Comparison of ENCODE assay signal across 1 cellular context in the genomic region with DNA sequence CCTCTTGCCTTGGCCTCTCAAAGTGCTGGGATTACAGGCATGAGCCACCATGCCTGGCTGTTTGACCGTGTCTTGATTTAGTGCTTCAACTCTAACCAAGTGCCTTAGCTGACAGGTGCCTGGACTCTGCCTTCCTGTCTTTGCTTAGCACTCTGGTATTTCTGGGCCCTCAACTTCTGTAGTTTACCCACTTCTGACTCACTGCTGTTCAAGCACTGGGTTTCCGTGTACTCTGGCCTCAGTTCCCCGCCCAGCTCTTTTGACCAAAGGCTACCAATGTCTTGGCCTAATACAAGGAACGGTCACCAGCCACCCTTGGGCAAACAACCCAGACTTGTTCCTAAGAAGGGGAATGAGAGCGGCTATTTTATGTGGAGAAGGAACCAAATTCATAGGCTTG.
TF ChIP-seq lines count a peak whose summit lies in the region.

No MANE protein-coding gene starts in this region.

TF ChIP-seq in HepG2, 621 proteins besides CTCF, POLR2A, EP300 and RAD21 (continued from another document and continues in another):
- TF ChIP-seq, protein P1, sequence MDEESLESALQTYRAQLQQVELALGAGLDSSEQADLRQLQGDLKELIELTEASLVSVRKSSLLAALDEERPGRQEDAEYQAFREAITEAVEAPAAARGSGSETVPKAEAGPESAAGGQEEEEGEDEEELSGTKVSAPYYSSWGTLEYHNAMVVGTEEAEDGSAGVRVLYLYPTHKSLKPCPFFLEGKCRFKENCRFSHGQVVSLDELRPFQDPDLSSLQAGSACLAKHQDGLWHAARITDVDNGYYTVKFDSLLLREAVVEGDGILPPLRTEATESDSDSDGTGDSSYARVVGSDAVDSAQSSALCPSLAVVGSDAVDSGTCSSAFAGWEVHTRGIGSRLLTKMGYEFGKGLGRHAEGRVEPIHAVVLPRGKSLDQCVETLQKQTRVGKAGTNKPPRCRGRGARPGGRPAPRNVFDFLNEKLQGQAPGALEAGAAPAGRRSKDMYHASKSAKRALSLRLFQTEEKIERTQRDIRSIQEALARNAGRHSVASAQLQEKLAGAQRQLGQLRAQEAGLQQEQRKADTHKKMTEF (CRISPR knock-in tag; IDR thresholded peaks at IDR 0.05), result peak; percentile 46; the same call in 1 of the 2 replicates
- 0 out of 2 replicates have a peak, but pooled peaks have one; percentile 31 for TF ChIP-seq MEIS1 (CRISPR knock-in tag; IDR thresholded peaks at IDR 0.05; ENCODE audit: borderline replicate concordance)
- no peak for TF ChIP-seq JARID2 (CRISPR knock-in tag; IDR thresholded peaks at IDR 0.05; ENCODE audit: insufficient replicate concordance)
- no peak for TF ChIP-seq ZNF256 (CRISPR knock-in tag; conservative IDR thresholded peaks at IDR 0.05)
- TF ChIP-seq, protein P2, sequence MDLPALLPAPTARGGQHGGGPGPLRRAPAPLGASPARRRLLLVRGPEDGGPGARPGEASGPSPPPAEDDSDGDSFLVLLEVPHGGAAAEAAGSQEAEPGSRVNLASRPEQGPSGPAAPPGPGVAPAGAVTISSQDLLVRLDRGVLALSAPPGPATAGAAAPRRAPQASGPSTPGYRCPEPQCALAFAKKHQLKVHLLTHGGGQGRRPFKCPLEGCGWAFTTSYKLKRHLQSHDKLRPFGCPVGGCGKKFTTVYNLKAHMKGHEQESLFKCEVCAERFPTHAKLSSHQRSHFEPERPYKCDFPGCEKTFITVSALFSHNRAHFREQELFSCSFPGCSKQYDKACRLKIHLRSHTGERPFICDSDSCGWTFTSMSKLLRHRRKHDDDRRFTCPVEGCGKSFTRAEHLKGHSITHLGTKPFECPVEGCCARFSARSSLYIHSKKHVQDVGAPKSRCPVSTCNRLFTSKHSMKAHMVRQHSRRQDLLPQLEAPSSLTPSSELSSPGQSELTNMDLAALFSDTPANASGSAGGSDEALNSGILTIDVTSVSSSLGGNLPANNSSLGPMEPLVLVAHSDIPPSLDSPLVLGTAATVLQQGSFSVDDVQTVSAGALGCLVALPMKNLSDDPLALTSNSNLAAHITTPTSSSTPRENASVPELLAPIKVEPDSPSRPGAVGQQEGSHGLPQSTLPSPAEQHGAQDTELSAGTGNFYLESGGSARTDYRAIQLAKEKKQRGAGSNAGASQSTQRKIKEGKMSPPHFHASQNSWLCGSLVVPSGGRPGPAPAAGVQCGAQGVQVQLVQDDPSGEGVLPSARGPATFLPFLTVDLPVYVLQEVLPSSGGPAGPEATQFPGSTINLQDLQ (CRISPR knock-in tag; IDR thresholded peaks at IDR 0.05), result no peak
- TF ChIP-seq, protein P3, sequence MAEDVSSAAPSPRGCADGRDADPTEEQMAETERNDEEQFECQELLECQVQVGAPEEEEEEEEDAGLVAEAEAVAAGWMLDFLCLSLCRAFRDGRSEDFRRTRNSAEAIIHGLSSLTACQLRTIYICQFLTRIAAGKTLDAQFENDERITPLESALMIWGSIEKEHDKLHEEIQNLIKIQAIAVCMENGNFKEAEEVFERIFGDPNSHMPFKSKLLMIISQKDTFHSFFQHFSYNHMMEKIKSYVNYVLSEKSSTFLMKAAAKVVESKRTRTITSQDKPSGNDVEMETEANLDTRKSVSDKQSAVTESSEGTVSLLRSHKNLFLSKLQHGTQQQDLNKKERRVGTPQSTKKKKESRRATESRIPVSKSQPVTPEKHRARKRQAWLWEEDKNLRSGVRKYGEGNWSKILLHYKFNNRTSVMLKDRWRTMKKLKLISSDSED (CRISPR knock-in tag; IDR thresholded peaks at IDR 0.05), result no peak
- TF ChIP-seq, protein P4, sequence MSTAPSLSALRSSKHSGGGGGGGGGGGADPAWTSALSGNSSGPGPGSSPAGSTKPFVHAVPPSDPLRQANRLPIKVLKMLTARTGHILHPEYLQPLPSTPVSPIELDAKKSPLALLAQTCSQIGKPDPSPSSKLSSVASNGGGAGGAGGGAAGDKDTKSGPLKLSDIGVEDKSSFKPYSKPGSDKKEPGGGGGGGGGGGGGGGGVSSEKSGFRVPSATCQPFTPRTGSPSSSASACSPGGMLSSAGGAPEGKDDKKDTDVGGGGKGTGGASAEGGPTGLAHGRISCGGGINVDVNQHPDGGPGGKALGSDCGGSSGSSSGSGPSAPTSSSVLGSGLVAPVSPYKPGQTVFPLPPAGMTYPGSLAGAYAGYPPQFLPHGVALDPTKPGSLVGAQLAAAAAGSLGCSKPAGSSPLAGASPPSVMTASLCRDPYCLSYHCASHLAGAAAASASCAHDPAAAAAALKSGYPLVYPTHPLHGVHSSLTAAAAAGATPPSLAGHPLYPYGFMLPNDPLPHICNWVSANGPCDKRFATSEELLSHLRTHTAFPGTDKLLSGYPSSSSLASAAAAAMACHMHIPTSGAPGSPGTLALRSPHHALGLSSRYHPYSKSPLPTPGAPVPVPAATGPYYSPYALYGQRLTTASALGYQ (CRISPR knock-in tag; IDR thresholded peaks at IDR 0.05), result peak; percentile 74; the same call in 1 of the 2 replicates
- 0 out of 2 replicates have a peak, but pooled peaks have one; percentile 37 for TF ChIP-seq KDM3A (CRISPR knock-in tag; IDR thresholded peaks at IDR 0.05; ENCODE audit: low read depth)
- peak; percentile 47; the same call in 1 of the 2 replicates for TF ChIP-seq RXRA (CRISPR knock-in tag; IDR thresholded peaks at IDR 0.05)
- TF ChIP-seq, protein P5, sequence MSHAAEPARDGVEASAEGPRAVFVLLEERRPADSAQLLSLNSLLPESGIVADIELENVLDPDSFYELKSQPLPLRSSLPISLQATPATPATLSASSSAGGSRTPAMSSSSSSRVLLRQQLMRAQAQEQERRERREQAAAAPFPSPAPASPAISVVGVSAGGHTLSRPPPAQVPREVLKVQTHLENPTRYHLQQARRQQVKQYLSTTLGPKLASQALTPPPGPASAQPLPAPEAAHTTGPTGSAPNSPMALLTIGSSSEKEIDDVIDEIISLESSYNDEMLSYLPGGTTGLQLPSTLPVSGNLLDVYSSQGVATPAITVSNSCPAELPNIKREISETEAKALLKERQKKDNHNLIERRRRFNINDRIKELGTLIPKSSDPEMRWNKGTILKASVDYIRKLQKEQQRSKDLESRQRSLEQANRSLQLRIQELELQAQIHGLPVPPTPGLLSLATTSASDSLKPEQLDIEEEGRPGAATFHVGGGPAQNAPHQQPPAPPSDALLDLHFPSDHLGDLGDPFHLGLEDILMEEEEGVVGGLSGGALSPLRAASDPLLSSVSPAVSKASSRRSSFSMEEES (CRISPR knock-in tag; IDR thresholded peaks at IDR 0.05), result no peak
- TF ChIP-seq ZNF761 (CRISPR knock-in tag; conservative IDR thresholded peaks at IDR 0.05), result no peak
- no peak for TF ChIP-seq ZBTB3 (CRISPR knock-in tag; IDR thresholded peaks at IDR 0.05; ENCODE audit: borderline replicate concordance, low read depth)
- no peak for TF ChIP-seq ZNF354B (CRISPR knock-in tag; IDR thresholded peaks at IDR 0.05)
- TF ChIP-seq AHR (CRISPR knock-in tag; IDR thresholded peaks at IDR 0.05), result no peak
- no peak for TF ChIP-seq ZNF652 (CRISPR knock-in tag; IDR thresholded peaks at IDR 0.05; ENCODE audit: borderline replicate concordance, low read depth)
- no peak for TF ChIP-seq SRSF4 (IDR thresholded peaks at IDR 0.05; ENCODE audit: low read depth, low read length, poor library complexity, severe bottlenecking)
- 0 out of 2 replicates have a peak, but pooled peaks have one; percentile 57 for TF ChIP-seq ZNF605 (CRISPR knock-in tag; IDR thresholded peaks at IDR 0.05)
- TF ChIP-seq ZFP1 (CRISPR knock-in tag; IDR thresholded peaks at IDR 0.05), result 0 out of 2 replicates have a peak, but pooled peaks have one; percentile 24
- TF ChIP-seq, protein P6, sequence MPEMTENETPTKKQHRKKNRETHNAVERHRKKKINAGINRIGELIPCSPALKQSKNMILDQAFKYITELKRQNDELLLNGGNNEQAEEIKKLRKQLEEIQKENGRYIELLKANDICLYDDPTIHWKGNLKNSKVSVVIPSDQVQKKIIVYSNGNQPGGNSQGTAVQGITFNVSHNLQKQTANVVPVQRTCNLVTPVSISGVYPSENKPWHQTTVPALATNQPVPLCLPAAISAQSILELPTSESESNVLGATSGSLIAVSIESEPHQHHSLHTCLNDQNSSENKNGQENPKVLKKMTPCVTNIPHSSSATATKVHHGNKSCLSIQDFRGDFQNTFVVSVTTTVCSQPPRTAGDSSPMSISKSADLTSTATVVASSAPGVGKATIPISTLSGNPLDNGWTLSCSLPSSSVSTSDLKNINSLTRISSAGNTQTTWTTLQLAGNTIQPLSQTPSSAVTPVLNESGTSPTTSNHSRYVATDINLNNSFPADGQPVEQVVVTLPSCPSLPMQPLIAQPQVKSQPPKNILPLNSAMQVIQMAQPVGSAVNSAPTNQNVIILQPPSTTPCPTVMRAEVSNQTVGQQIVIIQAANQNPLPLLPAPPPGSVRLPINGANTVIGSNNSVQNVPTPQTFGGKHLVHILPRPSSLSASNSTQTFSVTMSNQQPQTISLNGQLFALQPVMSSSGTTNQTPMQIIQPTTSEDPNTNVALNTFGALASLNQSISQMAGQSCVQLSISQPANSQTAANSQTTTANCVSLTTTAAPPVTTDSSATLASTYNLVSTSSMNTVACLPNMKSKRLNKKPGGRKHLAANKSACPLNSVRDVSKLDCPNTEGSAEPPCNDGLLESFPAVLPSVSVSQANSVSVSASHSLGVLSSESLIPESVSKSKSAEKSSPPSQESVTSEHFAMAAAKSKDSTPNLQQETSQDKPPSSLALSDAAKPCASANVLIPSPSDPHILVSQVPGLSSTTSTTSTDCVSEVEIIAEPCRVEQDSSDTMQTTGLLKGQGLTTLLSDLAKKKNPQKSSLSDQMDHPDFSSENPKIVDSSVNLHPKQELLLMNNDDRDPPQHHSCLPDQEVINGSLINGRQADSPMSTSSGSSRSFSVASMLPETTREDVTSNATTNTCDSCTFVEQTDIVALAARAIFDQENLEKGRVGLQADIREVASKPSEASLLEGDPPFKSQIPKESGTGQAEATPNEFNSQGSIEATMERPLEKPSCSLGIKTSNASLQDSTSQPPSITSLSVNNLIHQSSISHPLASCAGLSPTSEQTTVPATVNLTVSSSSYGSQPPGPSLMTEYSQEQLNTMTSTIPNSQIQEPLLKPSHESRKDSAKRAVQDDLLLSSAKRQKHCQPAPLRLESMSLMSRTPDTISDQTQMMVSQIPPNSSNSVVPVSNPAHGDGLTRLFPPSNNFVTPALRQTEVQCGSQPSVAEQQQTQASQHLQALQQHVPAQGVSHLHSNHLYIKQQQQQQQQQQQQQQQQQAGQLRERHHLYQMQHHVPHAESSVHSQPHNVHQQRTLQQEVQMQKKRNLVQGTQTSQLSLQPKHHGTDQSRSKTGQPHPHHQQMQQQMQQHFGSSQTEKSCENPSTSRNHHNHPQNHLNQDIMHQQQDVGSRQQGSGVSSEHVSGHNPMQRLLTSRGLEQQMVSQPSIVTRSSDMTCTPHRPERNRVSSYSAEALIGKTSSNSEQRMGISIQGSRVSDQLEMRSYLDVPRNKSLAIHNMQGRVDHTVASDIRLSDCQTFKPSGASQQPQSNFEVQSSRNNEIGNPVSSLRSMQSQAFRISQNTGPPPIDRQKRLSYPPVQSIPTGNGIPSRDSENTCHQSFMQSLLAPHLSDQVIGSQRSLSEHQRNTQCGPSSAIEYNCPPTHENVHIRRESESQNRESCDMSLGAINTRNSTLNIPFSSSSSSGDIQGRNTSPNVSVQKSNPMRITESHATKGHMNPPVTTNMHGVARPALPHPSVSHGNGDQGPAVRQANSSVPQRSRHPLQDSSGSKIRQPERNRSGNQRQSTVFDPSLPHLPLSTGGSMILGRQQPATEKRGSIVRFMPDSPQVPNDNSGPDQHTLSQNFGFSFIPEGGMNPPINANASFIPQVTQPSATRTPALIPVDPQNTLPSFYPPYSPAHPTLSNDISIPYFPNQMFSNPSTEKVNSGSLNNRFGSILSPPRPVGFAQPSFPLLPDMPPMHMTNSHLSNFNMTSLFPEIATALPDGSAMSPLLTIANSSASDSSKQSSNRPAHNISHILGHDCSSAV (CRISPR knock-in tag; IDR thresholded peaks at IDR 0.05; ENCODE audit: borderline replicate concordance), result no peak
- no peak for TF ChIP-seq ZNF549 (CRISPR knock-in tag; IDR thresholded peaks at IDR 0.05)
- TF ChIP-seq TOPORS (CRISPR knock-in tag; IDR thresholded peaks at IDR 0.05), result no peak
- 0 out of 2 replicates have a peak, but pooled peaks have one; percentile 36 for TF ChIP-seq ZNF543 (CRISPR knock-in tag; IDR thresholded peaks at IDR 0.05)
- TF ChIP-seq, protein P7, sequence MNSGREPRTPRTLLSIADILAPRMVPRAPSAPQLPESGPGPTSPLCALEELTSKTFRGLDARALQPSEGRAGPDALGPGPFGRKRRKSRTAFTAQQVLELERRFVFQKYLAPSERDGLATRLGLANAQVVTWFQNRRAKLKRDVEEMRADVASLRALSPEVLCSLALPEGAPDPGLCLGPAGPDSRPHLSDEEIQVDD (CRISPR knock-in tag; IDR thresholded peaks at IDR 0.05; ENCODE audit: borderline replicate concordance), result no peak
- TF ChIP-seq SOX13 (IDR thresholded peaks at IDR 0.05), result no peak
- TF ChIP-seq SOX13 (CRISPR knock-in tag; conservative IDR thresholded peaks at IDR 0.05 in 1 of 2, IDR thresholded peaks at IDR 0.05 in 1 of 2), result peak in 1 of 2 experiments; percentile 58; a peak in 2 of 4 replicates
- no peak for TF ChIP-seq MTA3 (CRISPR knock-in tag; IDR thresholded peaks at IDR 0.05)
- TF ChIP-seq SOX5 (CRISPR knock-in tag; IDR thresholded peaks at IDR 0.05; ENCODE audit: borderline replicate concordance), result peak; percentile 50; the same call in 1 of the 2 replicates
- TF ChIP-seq ZBTB7B (CRISPR knock-in tag; IDR thresholded peaks at IDR 0.05), result peak; percentile 36; the same call in 1 of the 2 replicates
- peak; percentile 81 for TF ChIP-seq RARA (CRISPR knock-in tag; IDR thresholded peaks at IDR 0.05)
- TF ChIP-seq, protein P8, sequence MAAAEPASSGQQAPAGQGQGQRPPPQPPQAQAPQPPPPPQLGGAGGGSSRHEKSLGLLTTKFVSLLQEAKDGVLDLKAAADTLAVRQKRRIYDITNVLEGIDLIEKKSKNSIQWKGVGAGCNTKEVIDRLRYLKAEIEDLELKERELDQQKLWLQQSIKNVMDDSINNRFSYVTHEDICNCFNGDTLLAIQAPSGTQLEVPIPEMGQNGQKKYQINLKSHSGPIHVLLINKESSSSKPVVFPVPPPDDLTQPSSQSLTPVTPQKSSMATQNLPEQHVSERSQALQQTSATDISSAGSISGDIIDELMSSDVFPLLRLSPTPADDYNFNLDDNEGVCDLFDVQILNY (CRISPR knock-in tag; conservative IDR thresholded peaks at IDR 0.05), result no peak
- TF ChIP-seq, protein P9, sequence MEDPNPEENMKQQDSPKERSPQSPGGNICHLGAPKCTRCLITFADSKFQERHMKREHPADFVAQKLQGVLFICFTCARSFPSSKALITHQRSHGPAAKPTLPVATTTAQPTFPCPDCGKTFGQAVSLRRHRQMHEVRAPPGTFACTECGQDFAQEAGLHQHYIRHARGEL (CRISPR knock-in tag; IDR thresholded peaks at IDR 0.05), result no peak
- TF ChIP-seq ZNF230 (CRISPR knock-in tag; IDR thresholded peaks at IDR 0.05), result no peak
- no peak for TF ChIP-seq ZFP82 (CRISPR knock-in tag; IDR thresholded peaks at IDR 0.05; ENCODE audit: borderline replicate concordance)
- peak; percentile 38; the same call in 1 of the 2 replicates for TF ChIP-seq ZFY (CRISPR knock-in tag; IDR thresholded peaks at IDR 0.05)
- TF ChIP-seq NFE2 (CRISPR knock-in tag; IDR thresholded peaks at IDR 0.05), result no peak
- no peak for TF ChIP-seq HNRNPUL1 (IDR thresholded peaks at IDR 0.05; ENCODE audit: low read depth, low read length)
- TF ChIP-seq ZNF33A (CRISPR knock-in tag; IDR thresholded peaks at IDR 0.05; ENCODE audit: borderline replicate concordance), result no peak
